8 cellular contexts compared by ENCODE assay signal in the genomic region with DNA sequence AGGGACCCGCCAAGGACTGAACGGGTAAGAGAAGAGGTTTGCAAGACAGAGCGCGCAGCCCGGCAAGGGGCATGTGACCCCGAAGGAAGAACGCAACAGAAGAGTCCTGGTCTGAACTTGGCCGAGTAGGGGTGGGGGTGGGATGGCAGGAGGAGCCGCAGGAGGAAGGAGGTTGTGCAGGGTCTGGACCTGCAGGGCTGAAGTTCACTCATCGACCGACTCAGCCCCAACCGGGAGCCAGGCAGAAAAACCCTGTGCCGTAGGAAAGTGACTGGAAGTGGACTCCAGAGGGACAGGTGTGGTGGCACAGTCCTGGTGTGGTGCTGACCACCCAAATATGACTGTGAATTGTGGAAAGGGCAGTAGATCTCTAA. TPM values are rescaled to one million over a fixed set of nuclear protein-coding genes. Genes with fewer than 3 reads are reported as not detected.
DNase-seq lines count a peak whose midpoint lies in the region; ATAC-seq lines count a peak whose summit lies in the region.
"Had no signal": no experiment of that assay in that cellular context is flagged by ENCODE, and none has a peak within 500 bp of the region (broad histone marks: within the 10 kb centered on the region; RNA-seq: fewer than 3 reads in every experiment).

No MANE protein-coding gene starts in this region.

- H4K20me1 ChIP-seq in GM23248 (ENCODE audit: insufficient read depth) = no peaks in the 10 kb centered on the region

- H3K27me3 ChIP-seq in HUES6 (ENCODE audit: control insufficient read depth, insufficient read depth, low read length) (peaks cover 55% of the 10 kb centered on the region), iPS-18a (ENCODE audit: control insufficient read depth, insufficient read depth, low read length) (peaks cover 52% of the 10 kb centered on the region), skeletal muscle tissue (ENCODE audit: control insufficient read depth in 3 of 3, insufficient read depth in 3 of 3, low read length in 3 of 3) (peaks cover 13 to 32% (median 21%) of the 10 kb centered on the region in 3 donors), GM23248 (replicated peaks; ENCODE audit: insufficient read depth) (no peaks in the 10 kb centered on the region)

- H3K36me3 ChIP-seq in HUES6 (ENCODE audit: control insufficient read depth, insufficient read depth, low read length) (peaks cover 19% of the 10 kb centered on the region), iPS-18a (ENCODE audit: control insufficient read depth, low read depth, low read length) (peaks cover 3% of the 10 kb centered on the region), skeletal muscle tissue (ENCODE audit: control insufficient read depth in 3 of 3, insufficient read depth in 3 of 3, low read length in 3 of 3) (peaks cover 0 to 10% (median 7%) of the 10 kb centered on the region in 3 donors), GM23248 (ENCODE audit: low read depth) (no peaks in the 10 kb centered on the region)

- 87 to 89% methylated on average over 13 of the region's 13 CpGs for WGBS in GM23248 (ENCODE audit: low coverage in 1 of 2, low lambda C conversion rate in 2 of 2, missing lambda C conversion rate in 2 of 2), 2 experiments

- H3K4me1 Mint-ChIP-seq in activated naive CD8-positive, alpha-beta T cell treated with anti-CD3 and anti-CD28 coated beads, Interleukin-2, amount 50 U/mL, for 24 hours = peaks cover 15% of the 10 kb centered on the region

- in situ Hi-C loops in GM23248 (cut with MboI) = no loop called here

- no peak overlapping the region for H2AFZ ChIP-seq in GM23248

- no peaks in the 10 kb centered on the region for H3K79me2 ChIP-seq in GM23248 (ENCODE audit: insufficient read depth)

- peaks cover 3% of the 10 kb centered on the region for H3K36me3 Mint-ChIP-seq in activated naive CD8-positive, alpha-beta T cell treated with anti-CD3 and anti-CD28 coated beads, Interleukin-2, amount 50 U/mL, for 24 hours (ENCODE audit: low read depth)

- H3K9ac ChIP-seq in HUES6 (ENCODE audit: low read length) (no peak overlapping the region), iPS-18a (ENCODE audit: low read length) (no peak overlapping the region), skeletal muscle tissue (ENCODE audit: low read depth in 1 of 3, low read length in 3 of 3) (no peak overlapping the region), GM23248 (no peak overlapping the region)

- peak overlapping the region; percentile 81 for H3K27ac Mint-ChIP-seq in activated naive CD8-positive, alpha-beta T cell treated with anti-CD3 and anti-CD28 coated beads, Interleukin-2, amount 50 U/mL, for 24 hours

- DNase-seq in activated naive CD8-positive, alpha-beta T cell treated with anti-CD3 and anti-CD28 coated beads, Interleukin-2, amount 50 U/mL, for 24 hours = no peak
- DNase-seq in GM23248 = no peak
- no peak for DNase-seq in NCI-H748 (lab: John Stamatoyannopoulos, UW; ENCODE audit: unreplicated experiment)

- no peaks in the 10 kb centered on the region for H3F3A ChIP-seq in GM23248 (ENCODE audit: insufficient read depth)

- H3K27ac ChIP-seq in HUES6 (ENCODE audit: low read depth, low read length) (no peak overlapping the region), iPS-18a (ENCODE audit: low read length) (no peak overlapping the region), skeletal muscle tissue (ENCODE audit: low read depth, low read length) (no peak overlapping the region), GM23248 (no peak overlapping the region)

- peaks cover 16% of the 10 kb centered on the region for H3K4me1 ChIP-seq in HUES6 (ENCODE audit: control insufficient read depth, insufficient read depth, low read length)
- H3K4me1 ChIP-seq in iPS-18a (ENCODE audit: control insufficient read depth, low read depth, low read length) = peaks cover 8% of the 10 kb centered on the region
- H3K4me1 ChIP-seq in skeletal muscle tissue (ENCODE audit: control insufficient read depth in 3 of 3, insufficient read depth in 3 of 3, low read length in 3 of 3) = peaks cover 0 to 13% (median 5%) of the 10 kb centered on the region in 3 donors
- no peaks in the 10 kb centered on the region for H3K4me1 ChIP-seq in GM23248 (ENCODE audit: insufficient read depth)

- H3K9me3 ChIP-seq in HUES6 (ENCODE audit: control insufficient read depth, insufficient read depth, low read depth, low read length) = no peaks in the 10 kb centered on the region
- H3K9me3 ChIP-seq in iPS-18a (ENCODE audit: control insufficient read depth, low read depth, low read length) = no peaks in the 10 kb centered on the region
- H3K9me3 ChIP-seq in skeletal muscle tissue (ENCODE audit: control insufficient read depth in 3 of 3, low read length in 3 of 3) = no peaks in the 10 kb centered on the region
- no peaks in the 10 kb centered on the region for H3K9me3 ChIP-seq in GM23248 (ENCODE audit: low read depth)

- H3K4me2 ChIP-seq in GM23248 (ENCODE audit: unreplicated experiment) = no peak overlapping the region

- no peaks in the 10 kb centered on the region for H3K9me2 ChIP-seq in GM23248 (ENCODE audit: insufficient read depth)

- H3K4me3 ChIP-seq in HUES6 (ENCODE audit: low read depth, low read length) (peak overlapping the region; percentile 67), iPS-18a (ENCODE audit: low read length) (peak overlapping the region; percentile 50), skeletal muscle tissue (ENCODE audit: low read length in 3 of 3) (peak overlapping the region in 2 of 3 donors; percentile 23 to 54), GM23248 (no peak overlapping the region)

- no peaks in the 10 kb centered on the region for H3K9me3 Mint-ChIP-seq in activated naive CD8-positive, alpha-beta T cell treated with anti-CD3 and anti-CD28 coated beads, Interleukin-2, amount 50 U/mL, for 24 hours

- H3K27me3 Mint-ChIP-seq in activated naive CD8-positive, alpha-beta T cell treated with anti-CD3 and anti-CD28 coated beads, Interleukin-2, amount 50 U/mL, for 24 hours = peaks cover 3% of the 10 kb centered on the region

- peak overlapping the region; percentile 70 for H3K4me3 Mint-ChIP-seq in activated naive CD8-positive, alpha-beta T cell treated with anti-CD3 and anti-CD28 coated beads, Interleukin-2, amount 50 U/mL, for 24 hours

- ATAC-seq in activated naive CD8-positive, alpha-beta T cell treated with anti-CD3 and anti-CD28 coated beads, Interleukin-2, amount 50 U/mL, for 24 hours = no peak
- ATAC-seq in GM18907 (IDR thresholded peaks at IDR 0.05; ENCODE audit: unreplicated experiment) = no peak

RNA-seq across cellular contexts. Expression of a gene that starts 15.2 kb away (rescaled TPM):
- 9.4 TPM for total RNA-seq in skeletal muscle tissue
- total RNA-seq in GM23248 (2014; rRNA removed; shearing (Covaris generic)) = 44.9 and 49.1 TPM in 2 replicates
- polyA plus RNA-seq in GM23248 (2016; fragmentation: Nextera tagmentation; extraction: Ambion mirVana) = 62.6 and 65.4 TPM in 2 replicates

RNA-seq across cellular contexts. Expression of a gene that starts 19.9 kb away (rescaled TPM):
- total RNA-seq in skeletal muscle tissue = 14.6 TPM
- not detected in 2 replicates for total RNA-seq in GM23248 (2014; rRNA removed; shearing (Covaris generic))
- 0.06 and 0.11 TPM in 2 replicates for polyA plus RNA-seq in GM23248 (2016; fragmentation: Nextera tagmentation; extraction: Ambion mirVana)

RNA-seq across cellular contexts. Expression of a gene that starts 28.9 kb away (rescaled TPM):
- total RNA-seq in skeletal muscle tissue = not detected
- not detected in 2 replicates for total RNA-seq in GM23248 (2014; rRNA removed; shearing (Covaris generic))
- 0.11 TPM in 1 of 2 replicates, not detected in the other for polyA plus RNA-seq in GM23248 (2016; fragmentation: Nextera tagmentation; extraction: Ambion mirVana)

RNA-seq across cellular contexts. Expression of a gene that starts 34.2 kb away (rescaled TPM):
- total RNA-seq in skeletal muscle tissue = 46.4 TPM
- 134 and 153 TPM in 2 replicates for total RNA-seq in GM23248 (2014; rRNA removed; shearing (Covaris generic))
- polyA plus RNA-seq in GM23248 (2016; fragmentation: Nextera tagmentation; extraction: Ambion mirVana) = 4.5 and 4.6 TPM in 2 replicates

RNA-seq across cellular contexts. Expression of a gene that starts 40.0 kb away (rescaled TPM):
- 2.1 TPM for total RNA-seq in skeletal muscle tissue
- total RNA-seq in GM23248 (2014; rRNA removed; shearing (Covaris generic)) = not detected in 2 replicates
- not detected in 2 replicates for polyA plus RNA-seq in GM23248 (2016; fragmentation: Nextera tagmentation; extraction: Ambion mirVana)
- total RNA-seq: M059J had no signal

Comparison
In these comparisons a context has a peak if more than half of its experiments do, and no peak if none do; other contexts are left out.
1. RNA of a gene that starts 19.9 kb away (total RNA-seq): 14.6 TPM in skeletal muscle tissue (single experiment); not detected in GM23248; every median in the first group is over 10 times any median in the second.